8 cellular contexts compared by ENCODE assay signal in the genomic region with DNA sequence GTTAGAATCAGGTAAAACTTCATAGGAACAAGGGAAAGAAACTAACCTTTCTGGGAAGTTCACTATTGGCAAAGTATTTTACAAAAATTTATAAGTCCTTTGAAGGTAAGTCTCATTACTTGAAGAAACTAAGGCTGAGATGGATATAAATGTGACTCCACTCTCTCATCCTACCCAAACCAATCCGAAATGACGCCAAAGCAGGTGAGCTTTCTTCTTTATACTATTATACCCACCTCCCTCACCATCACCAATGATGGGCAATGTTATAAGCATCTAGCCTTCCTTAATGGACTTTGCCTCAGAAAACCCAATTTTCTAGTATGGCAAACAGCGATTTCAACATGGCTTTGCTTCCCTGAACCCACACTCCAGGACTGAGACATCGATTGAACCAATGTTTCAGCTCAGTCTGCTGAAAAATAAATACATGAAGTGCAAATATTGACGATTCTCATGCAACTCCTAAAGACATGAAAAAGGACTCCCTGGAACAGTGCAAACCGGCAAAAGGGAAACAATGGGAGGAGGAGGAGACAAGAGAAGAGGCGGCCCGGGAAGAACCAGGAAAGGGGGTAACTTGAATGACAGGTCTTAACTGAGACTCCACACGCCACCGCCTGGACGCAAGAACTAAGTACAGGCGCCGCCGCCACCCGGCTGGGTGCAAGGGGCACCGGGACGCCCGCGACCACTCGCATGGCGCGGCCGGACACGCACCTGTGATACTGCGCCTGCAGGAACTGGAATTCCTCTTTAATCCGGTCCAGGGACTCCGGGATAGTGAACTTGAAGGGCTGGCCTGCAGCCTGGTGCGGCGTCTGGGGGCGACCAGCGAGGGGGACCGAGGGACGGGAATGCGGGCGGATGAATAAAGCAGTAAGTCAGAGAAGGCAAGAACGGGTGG. TPM values are rescaled to one million over a fixed set of nuclear protein-coding genes. Genes with fewer than 3 reads are reported as not detected.
DNase-seq lines count a peak whose midpoint lies in the region; ATAC-seq and TF ChIP-seq lines count a peak whose summit lies in the region.

No MANE protein-coding gene starts in this region.

- ATAC-seq in HG02885 (IDR thresholded peaks at IDR 0.05; ENCODE audit: poor library complexity, unreplicated experiment), result peak; percentile 36
- ATAC-seq in activated T-cell treated with anti-CD3 and anti-CD28 coated beads, Interleukin-2, amount 50 U/mL, for 72 hours (replicated peaks in 1 of 2), result no peak

- H3K9me3 Mint-ChIP-seq in activated T-cell treated with anti-CD3 and anti-CD28 coated beads, Interleukin-2, amount 50 U/mL, for 72 hours, result no peaks in the 10 kb centered on the region

- H3K27ac Mint-ChIP-seq in activated T-cell treated with anti-CD3 and anti-CD28 coated beads, Interleukin-2, amount 50 U/mL, for 72 hours, result no peak overlapping the region

- H3K4me1 ChIP-seq in muscle layer of duodenum (ENCODE audit: control insufficient read depth in 1 of 2, insufficient read depth in 2 of 2, low read length in 2 of 2) (peaks cover 18 to 27% of the 10 kb centered on the region in 2 donors), transverse colon (peaks cover 22 to 61% (median 51%) of the 10 kb centered on the region in 4 donors)

- H3K36me3 ChIP-seq in muscle layer of duodenum (ENCODE audit: control insufficient read depth in 1 of 2, insufficient read depth in 2 of 2, low read length in 2 of 2) (no peaks in the 10 kb centered on the region), transverse colon (no peaks in the 10 kb centered on the region)

- peaks cover 25% of the 10 kb centered on the region for H3K27me3 Mint-ChIP-seq in activated T-cell treated with anti-CD3 and anti-CD28 coated beads, Interleukin-2, amount 50 U/mL, for 72 hours (ENCODE audit: low read depth)

- no peak for TF ChIP-seq EP300 in transverse colon (IDR thresholded peaks at IDR 0.05; ENCODE audit: low read depth)

- in situ Hi-C loops in transverse colon (cut with MboI; ENCODE audit: low pct_ligation_motif_present in 1 of 4, low pct_unique_long_range_greater_than_20kb in 1 of 4, low sequenced_read_pairs in 3 of 4), result loop anchor here in 2 of 4 donors (25.0 kb wide), 1 partner anchor 925 kb away; no protein-coding TSS in a partner anchor

- peak overlapping the region; percentile 81 to 82 for H3K4me3 ChIP-seq in muscle layer of duodenum (ENCODE audit: low read depth in 1 of 2, low read length in 2 of 2)
- peak overlapping the region; percentile 60 to 92 (median 74) for H3K4me3 ChIP-seq in transverse colon

- DNase-seq in DMS 273 treated with DMSO at 0.1 percent for 48 hours (lab: John Stamatoyannopoulos, UW) (peak; percentile 48), NCI-H2227 (lab: John Stamatoyannopoulos, UW; ENCODE audit: unreplicated experiment) (peak; percentile 75), fibroblast of the conjunctiva (ENCODE audit: low read depth) (peak; percentile 76), transverse colon (peak; percentile 89), GM19240 (ENCODE audit: insufficient read length, low spot score) (no peak)
- DNase-seq in activated T-cell treated with anti-CD3 and anti-CD28 coated beads, Interleukin-2, amount 50 U/mL, for 72 hours, result peak; percentile 23 to 50

- H3K4me1 Mint-ChIP-seq in activated T-cell treated with anti-CD3 and anti-CD28 coated beads, Interleukin-2, amount 50 U/mL, for 72 hours (ENCODE audit: low read depth), result peaks cover 22% of the 10 kb centered on the region

- intact Hi-C loops in transverse colon (cut with DNase I; ENCODE audit: low total_unique reads), result loop anchor here (5.0 to 10.0 kb wide), 5 partner anchors 75 to 890 kb away; no protein-coding TSS in a partner anchor

- H3K4me3 Mint-ChIP-seq in activated T-cell treated with anti-CD3 and anti-CD28 coated beads, Interleukin-2, amount 50 U/mL, for 72 hours, result peak overlapping the region; percentile 81 to 83

- peak; percentile 60 to 84 (median 77) for TF ChIP-seq CTCF in transverse colon (IDR thresholded peaks at IDR 0.05)

- H3K27ac ChIP-seq in muscle layer of duodenum (ENCODE audit: low read length) (peak overlapping the region; percentile 77), transverse colon (peak overlapping the region; percentile 89 to 95 (median 93))

- H3K27me3 ChIP-seq in muscle layer of duodenum (ENCODE audit: low read depth, low read length) (no peaks in the 10 kb centered on the region), transverse colon (no peaks in the 10 kb centered on the region)

- WGBS in transverse colon (ENCODE audit: low coverage in 1 of 2), 2 donors, result 4 to 31% methylated on average over 6 to 36 of the region's 36 CpGs

- peaks cover 0 to 5% of the 10 kb centered on the region in 2 donors for H3K36me3 Mint-ChIP-seq in activated T-cell treated with anti-CD3 and anti-CD28 coated beads, Interleukin-2, amount 50 U/mL, for 72 hours (ENCODE audit: insufficient read depth in 2 of 2)

- TF ChIP-seq POLR2A in transverse colon (IDR thresholded peaks at IDR 0.05), result peak; percentile 20

- H3K9me3 ChIP-seq in muscle layer of duodenum (ENCODE audit: control insufficient read depth in 1 of 2, low read length in 2 of 2) (no peaks in the 10 kb centered on the region), transverse colon (no peaks in the 10 kb centered on the region)

RNA-seq across cellular contexts. Expression of gene TLE1, which starts 2.5 kb away (rescaled TPM):
- under 1 TPM; 0.30 to 0.34 TPM for total RNA-seq in activated T-cell treated with anti-CD3 and anti-CD28 coated beads, Interleukin-2, amount 50 U/mL, for 72 hours
- total RNA-seq in transverse colon, result 10 to 100 TPM; 51.5 to 77.3 (median 62.2) TPM

Comparison
In these comparisons a context has a peak if more than half of its experiments do, and no peak if none do; other contexts are left out.
1. RNA of gene TLE1, which starts 2.5 kb away (total RNA-seq): 51.5 to 77.3 TPM in transverse colon; 0.30 to 0.34 TPM in activated T-cell treated with anti-CD3 and anti-CD28 coated beads, Interleukin-2, amount 50 U/mL, for 72 hours; every median in the first group is over 10 times any median in the second.